In the genomic region with DNA sequence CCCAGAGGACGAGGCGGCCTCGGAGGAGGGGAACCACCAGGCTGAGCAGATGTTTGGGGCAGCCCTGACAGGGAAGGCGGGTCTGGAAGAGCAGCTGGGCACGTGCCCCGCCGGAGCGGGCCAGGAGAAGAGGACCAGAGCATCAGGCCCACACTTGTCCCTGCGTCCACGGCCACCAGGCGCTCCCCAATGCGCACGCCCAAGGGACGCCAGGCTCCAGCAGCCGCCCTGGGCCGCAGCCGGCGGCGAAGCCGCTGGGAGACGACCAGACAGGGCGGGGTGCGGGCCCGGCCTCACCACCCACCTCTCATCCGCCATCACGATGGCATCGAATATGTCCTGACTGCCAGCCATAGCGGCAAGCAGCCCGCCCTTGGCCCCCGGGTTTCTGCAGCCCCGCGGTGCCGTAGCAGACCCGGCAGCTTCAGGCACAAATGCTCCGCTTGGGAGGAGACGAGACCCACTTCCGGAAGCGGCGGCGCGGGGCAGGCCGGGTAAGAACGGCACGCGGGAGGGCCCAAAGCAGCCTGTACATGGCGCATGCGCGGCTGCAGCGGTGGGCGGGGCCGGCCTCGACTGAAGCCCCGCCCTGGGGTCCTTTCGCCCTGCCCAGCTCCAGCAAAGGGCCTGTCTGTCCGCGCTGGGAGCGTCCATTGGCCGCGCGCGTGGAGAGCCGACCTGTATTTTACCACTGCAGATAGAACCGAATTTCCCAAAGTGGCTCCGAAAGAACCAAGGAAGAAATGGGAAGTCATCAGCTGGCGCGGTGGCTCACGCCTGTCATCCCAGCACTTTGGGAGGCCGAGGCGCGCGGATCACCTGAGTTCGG, we compare ENCODE assay signal across 8 cellular contexts. TPM values are rescaled to one million over a fixed set of nuclear protein-coding genes. Genes with fewer than 3 reads are reported as not detected.
A peak's percentile ranks its signal among the peaks of the same experiment; 100 is the strongest.
DNase-seq lines count a peak whose midpoint lies in the region; ATAC-seq and TF ChIP-seq lines count a peak whose summit lies in the region.

A gene with protein sequence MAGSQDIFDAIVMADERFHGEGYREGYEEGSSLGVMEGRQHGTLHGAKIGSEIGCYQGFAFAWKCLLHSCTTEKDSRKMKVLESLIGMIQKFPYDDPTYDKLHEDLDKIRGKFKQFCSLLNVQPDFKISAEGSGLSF (minus strand): TSS at position 468 of the 829 bp plus-strand sequence. CDS start 114 bp downstream, at position 354.

- H3K36me3 ChIP-seq in DOHH2 (ENCODE audit: control insufficient read depth, low read length) = peaks cover 35% of the 10 kb centered on the region

- H3K4me2 ChIP-seq in DOHH2 (ENCODE audit: low read length) = peak within 1 kb of the TSS; percentile 84

- H3K4me3 Mint-ChIP-seq in natural killer cell = peak within 1 kb of the TSS; percentile 97

- TF ChIP-seq POLR2A in Raji (IDR thresholded peaks at IDR 0.05; ENCODE audit: insufficient read depth, low read depth, low read length) = peak; percentile 88

- peak within 1 kb of the TSS; percentile 88 to 96 for H3K27ac Mint-ChIP-seq in natural killer cell

- no peaks in the 10 kb centered on the region for H3K36me3 Mint-ChIP-seq in natural killer cell

- no peaks in the 10 kb centered on the region for H3K9me3 Mint-ChIP-seq in natural killer cell

- H3K79me2 ChIP-seq in DOHH2 (ENCODE audit: control insufficient read depth, low read length) = peaks cover 25% of the 10 kb centered on the region

- H3K27me3 ChIP-seq in DOHH2 (ENCODE audit: control insufficient read depth, low read length) = 0 out of 2 replicates have a peak, but pooled peaks cover 5% of the 10 kb centered on the region

- TF ChIP-seq CTCF in DOHH2 (IDR thresholded peaks at IDR 0.05; ENCODE audit: low read depth, low read length, poor library complexity, severe bottlenecking) (no peak), natural killer cell (IDR thresholded peaks at IDR 0.05) (no peak)

- peaks cover 0 to 8% of the 10 kb centered on the region in 2 donors for H3K27me3 Mint-ChIP-seq in natural killer cell (ENCODE audit: low read depth in 2 of 2)

- H3K4me1 ChIP-seq in DOHH2 (ENCODE audit: control insufficient read depth, low read length) = peaks cover 15% of the 10 kb centered on the region

- H4K20me1 ChIP-seq in DOHH2 (ENCODE audit: control insufficient read depth, insufficient read depth, low read depth, low read length) = peaks cover 6% of the 10 kb centered on the region; the same call in 1 of the 2 replicates

- DNase-seq in GOT3 (lab: John Stamatoyannopoulos, UW) (peak; percentile 88), LoVo (ENCODE audit: low spot score) (peak; percentile 98), fibroblast of peridontal ligament (ENCODE audit: extremely low read depth) (peak; percentile 94), natural killer cell (peak; percentile 96)
- DNase-seq in activated T-helper 9 cell treated with anti-CD3 and anti-CD28 coated beads, Interleukin-2, amount 50 U/mL, for 16 hours (ENCODE audit: low read depth) = peak; percentile 92
- peak; percentile 86 to 95 (median 91) for DNase-seq in stimulated activated naive CD4-positive, alpha-beta T cell (lab: John Stamatoyannopoulos, UW)

- no peaks in the 10 kb centered on the region for H3K9me3 ChIP-seq in DOHH2 (ENCODE audit: control insufficient read depth, insufficient read depth, low read length)

- no peaks in the 10 kb centered on the region for H3K9me2 ChIP-seq in DOHH2 (replicated peaks; ENCODE audit: control insufficient read depth, low read length)

- peak within 1 kb of the TSS; percentile 99 for H3K4me3 ChIP-seq in DOHH2 (ENCODE audit: low read length)

- no peak within 1 kb of the TSS for H3K27ac ChIP-seq in DOHH2 (ENCODE audit: low read depth, low read length)

- intact Hi-C loops in natural killer cell (cut with micrococcal nuclease) = loop anchor here (1.0 to 2.0 kb wide), 2 partner anchors 32 to 378 kb away; no protein-coding TSS in a partner anchor

- peak; percentile 95 to 96 (median 95) for ATAC-seq in natural killer cell

- H3K4me1 Mint-ChIP-seq in natural killer cell = peaks cover 31 to 43% of the 10 kb centered on the region in 2 donors

- H3F3A ChIP-seq in DOHH2 (ENCODE audit: control insufficient read depth, insufficient read depth) = 0 out of 2 replicates have a peak, but pooled peaks cover 3% of the 10 kb centered on the region

RNA-seq across cellular contexts. Expression of the gene that starts here (rescaled TPM):
- 10 to 100 TPM; 23.2 to 33.5 (median 25.3) TPM for total RNA-seq in natural killer cell
